ENCODE assay signal across 7 cellular contexts in the genomic region with DNA sequence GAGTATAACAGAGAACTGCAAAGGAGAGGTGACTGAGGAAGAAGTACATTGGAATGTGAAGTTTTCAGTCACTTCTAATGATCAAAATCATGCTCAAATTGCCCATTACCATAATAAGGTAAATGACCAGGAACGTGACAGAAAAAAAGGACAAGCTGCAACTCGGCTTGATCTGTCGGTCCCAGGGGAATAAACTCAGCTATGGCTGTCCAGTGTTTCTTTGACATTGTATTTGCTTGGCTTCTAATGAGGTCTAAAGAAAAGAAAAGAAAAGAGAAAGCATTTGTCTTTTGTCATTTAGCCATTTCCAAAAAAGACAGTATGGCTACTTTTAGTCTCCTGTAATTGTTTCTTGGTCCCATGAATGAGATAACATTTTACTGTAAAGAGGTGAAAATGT.
"Had no signal": no experiment of that assay in that cellular context is flagged by ENCODE, and none has a peak within 500 bp of the region (broad histone marks: within the 10 kb centered on the region; RNA-seq: fewer than 3 reads in every experiment).

No MANE protein-coding gene starts in this region.

- DNase-seq: GM23248, GOT3, H7, H9, HCEC 1CT, HFFc6 had no signal

- H3K4me3 ChIP-seq: GM23248, GM23338 had no signal
